In the genomic region with DNA sequence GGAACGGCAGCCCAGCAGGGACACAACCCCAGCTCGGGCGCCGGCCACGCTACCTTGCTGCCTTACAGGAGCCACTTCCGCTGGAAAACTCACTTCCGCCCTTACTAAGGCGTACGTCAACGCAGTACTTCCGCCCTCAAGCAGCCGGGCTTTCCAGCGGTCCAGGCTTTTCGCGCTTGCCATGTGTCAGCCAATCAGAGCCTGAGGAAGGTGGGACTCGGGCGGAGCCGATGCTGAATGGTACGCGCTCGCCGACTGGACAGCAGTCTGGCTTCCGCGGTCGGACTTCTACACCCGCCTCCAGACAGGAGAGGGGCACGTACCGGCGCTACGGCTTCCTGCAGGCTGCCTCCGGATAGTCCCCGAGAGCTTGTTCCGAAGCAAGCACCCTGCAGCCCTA, we compare ENCODE assay signal across 7 cellular contexts. TPM values are rescaled to one million over a fixed set of nuclear protein-coding genes. Genes with fewer than 3 reads are reported as not detected.
DNase-seq lines count a peak whose midpoint lies in the region; ATAC-seq and TF ChIP-seq lines count a peak whose summit lies in the region.
"Not testable (repeated sequence)": the region's sequence is repeated elsewhere in the genome, so short reads cannot be mapped to it uniquely, and the experiment has no call there.

A gene (minus strand): TSS at position 83 of the 400 bp plus-strand sequence. CDS start 98 bp downstream, outside the sequence.
A gene (plus strand): TSS at position 265 of the 400 bp plus-strand sequence.

- not testable (repeated sequence) for H2AFZ ChIP-seq in Karpas-422 (ENCODE audit: low read length)

- CTCF ChIA-PET in naive thymus-derived CD4-positive, alpha-beta T cell (lab: Charles Lee) = not testable (repeated sequence)

- peak; percentile 82 for ATAC-seq in GM18519 (IDR thresholded peaks at IDR 0.05; ENCODE audit: low FRiP score, unreplicated experiment)
- ATAC-seq in GM21528 (IDR thresholded peaks at IDR 0.05; ENCODE audit: low FRiP score, unreplicated experiment) = peak; percentile 87
- ATAC-seq in HG03025 (IDR thresholded peaks at IDR 0.05; ENCODE audit: low FRiP score, unreplicated experiment) = peak; percentile 76
- peak; percentile 89 for ATAC-seq in foreskin keratinocyte
- peak; percentile 94 for ATAC-seq in naive thymus-derived CD4-positive, alpha-beta T cell

- not testable (repeated sequence) for H3K9me2 ChIP-seq in Karpas-422 (replicated peaks; ENCODE audit: insufficient read depth, low read length)

- POLR2A ChIA-PET in naive thymus-derived CD4-positive, alpha-beta T cell (lab: Charles Lee) = not testable (repeated sequence)

- not testable (repeated sequence) for H3K4me1 Mint-ChIP-seq in activated T-helper 1 cell treated with anti-CD3 and anti-CD28 coated beads, Interleukin-12 subunit alpha, Interleukin-12 subunit beta, Interleukin-2, Interleukin-4 antibody, amounts not matched to agents 30 ng/mL and 10 ng/mL and 1 ng/mL, durations not matched to agents 14 hours and 24 hours and 36 hours (ENCODE audit: low read depth); naive thymus-derived CD4-positive, alpha-beta T cell

- H3K27me3 ChIP-seq in Karpas-422 (ENCODE audit: low read length); foreskin keratinocyte; naive thymus-derived CD4-positive, alpha-beta T cell (ENCODE audit: control insufficient read depth in 2 of 2, insufficient read depth in 2 of 2, low read length in 2 of 2): not testable (repeated sequence)

- intact Hi-C loops in activated T-helper 1 cell treated with anti-CD3 and anti-CD28 coated beads, Interleukin-12 subunit alpha, Interleukin-12 subunit beta, Interleukin-2, Interleukin-4 antibody, amounts not matched to agents 30 ng/mL and 10 ng/mL and 1 ng/mL, durations not matched to agents 14 hours and 24 hours and 36 hours (cut with micrococcal nuclease); naive thymus-derived CD4-positive, alpha-beta T cell (cut with micrococcal nuclease): not testable (repeated sequence)

- H3K27me3 Mint-ChIP-seq in activated T-helper 1 cell treated with anti-CD3 and anti-CD28 coated beads, Interleukin-12 subunit alpha, Interleukin-12 subunit beta, Interleukin-2, Interleukin-4 antibody, amounts not matched to agents 30 ng/mL and 10 ng/mL and 1 ng/mL, durations not matched to agents 14 hours and 24 hours and 36 hours (ENCODE audit: insufficient read depth); naive thymus-derived CD4-positive, alpha-beta T cell: not testable (repeated sequence)

- H3K9me3 ChIP-seq in Karpas-422 (ENCODE audit: low read length); naive thymus-derived CD4-positive, alpha-beta T cell (ENCODE audit: control insufficient read depth in 2 of 3, low read length in 3 of 3): not testable (repeated sequence)

- not testable (repeated sequence) for H4K20me1 ChIP-seq in Karpas-422 (ENCODE audit: insufficient read depth, low read depth, low read length)

- H3K36me3 ChIP-seq in Karpas-422 (ENCODE audit: insufficient read depth, low read length); naive thymus-derived CD4-positive, alpha-beta T cell (ENCODE audit: control insufficient read depth in 2 of 3, insufficient read depth in 3 of 3, low read length in 3 of 3): not testable (repeated sequence)

- DNase-seq in Karpas-422; activated T-helper 1 cell treated with anti-CD3 and anti-CD28 coated beads, Interleukin-12 subunit alpha, Interleukin-12 subunit beta, Interleukin-2, Interleukin-4 antibody, amounts not matched to agents 30 ng/mL and 10 ng/mL and 1 ng/mL, durations not matched to agents 14 hours and 24 hours and 36 hours (ENCODE audit: low spot score); foreskin keratinocyte; naive thymus-derived CD4-positive, alpha-beta T cell: not testable (repeated sequence)

- not testable (repeated sequence) for H3K79me2 ChIP-seq in Karpas-422 (ENCODE audit: low read length)

- H3K27ac ChIP-seq in Karpas-422 (ENCODE audit: low read length); foreskin keratinocyte; naive thymus-derived CD4-positive, alpha-beta T cell (ENCODE audit: low read depth, low read length): not testable (repeated sequence)

- H3K9ac ChIP-seq in Karpas-422 (ENCODE audit: low read length) = not testable (repeated sequence)

- not testable (repeated sequence) for H3K4me3 ChIP-seq in Karpas-422 (ENCODE audit: low read length); naive thymus-derived CD4-positive, alpha-beta T cell (ENCODE audit: low read length)

- not testable (repeated sequence) for TF ChIP-seq CTCF in foreskin keratinocyte (conservative IDR thresholded peaks at IDR 0.05)

- not testable (repeated sequence) for H3K4me3 Mint-ChIP-seq in activated T-helper 1 cell treated with anti-CD3 and anti-CD28 coated beads, Interleukin-12 subunit alpha, Interleukin-12 subunit beta, Interleukin-2, Interleukin-4 antibody, amounts not matched to agents 30 ng/mL and 10 ng/mL and 1 ng/mL, durations not matched to agents 14 hours and 24 hours and 36 hours; naive thymus-derived CD4-positive, alpha-beta T cell

- not testable (repeated sequence) for H3K4me1 ChIP-seq in Karpas-422 (ENCODE audit: low read length); foreskin keratinocyte; naive thymus-derived CD4-positive, alpha-beta T cell (ENCODE audit: control insufficient read depth in 2 of 2, insufficient read depth in 2 of 2, low read length in 2 of 2)

- H3K9me3 Mint-ChIP-seq in activated T-helper 1 cell treated with anti-CD3 and anti-CD28 coated beads, Interleukin-12 subunit alpha, Interleukin-12 subunit beta, Interleukin-2, Interleukin-4 antibody, amounts not matched to agents 30 ng/mL and 10 ng/mL and 1 ng/mL, durations not matched to agents 14 hours and 24 hours and 36 hours; naive thymus-derived CD4-positive, alpha-beta T cell: not testable (repeated sequence)

- not testable (repeated sequence) for H3K27ac Mint-ChIP-seq in activated T-helper 1 cell treated with anti-CD3 and anti-CD28 coated beads, Interleukin-12 subunit alpha, Interleukin-12 subunit beta, Interleukin-2, Interleukin-4 antibody, amounts not matched to agents 30 ng/mL and 10 ng/mL and 1 ng/mL, durations not matched to agents 14 hours and 24 hours and 36 hours; naive thymus-derived CD4-positive, alpha-beta T cell

- H3K4me2 ChIP-seq in Karpas-422 (ENCODE audit: low read depth, low read length, poor library complexity, severe bottlenecking) = not testable (repeated sequence)

- not testable (repeated sequence) for H3K36me3 Mint-ChIP-seq in activated T-helper 1 cell treated with anti-CD3 and anti-CD28 coated beads, Interleukin-12 subunit alpha, Interleukin-12 subunit beta, Interleukin-2, Interleukin-4 antibody, amounts not matched to agents 30 ng/mL and 10 ng/mL and 1 ng/mL, durations not matched to agents 14 hours and 24 hours and 36 hours (ENCODE audit: low read depth); naive thymus-derived CD4-positive, alpha-beta T cell

RNA-seq across cellular contexts. Expression of the first gene that starts in this region (rescaled TPM):
- total RNA-seq in Karpas-422 (2014; rRNA removed; shearing (Covaris generic); ENCODE audit: low replicate concordance) = 62.7 and 102 TPM in 2 replicates
- 20.8 and 22.0 TPM in 2 replicates for total RNA-seq in activated T-helper 1 cell treated with anti-CD3 and anti-CD28 coated beads, Interleukin-12 subunit alpha, Interleukin-12 subunit beta, Interleukin-2, Interleukin-4 antibody, amounts not matched to agents 30 ng/mL and 10 ng/mL and 1 ng/mL, durations not matched to agents 14 hours and 24 hours and 36 hours
- 15.8 and 16.3 TPM in 2 replicates for total RNA-seq in foreskin keratinocyte
- polyA plus RNA-seq in foreskin keratinocyte = 28.5 and 30.9 TPM in 2 replicates
- total RNA-seq in naive thymus-derived CD4-positive, alpha-beta T cell = 10 to 100 TPM in 4 of 5 experiments, 1 to 10 TPM in 1; 8.6 to 18.9 (median 11.5) TPM
- 10 to 100 TPM; 14.0 to 21.2 TPM for polyA plus RNA-seq in naive thymus-derived CD4-positive, alpha-beta T cell

RNA-seq across cellular contexts. Expression of the second gene that starts in this region (rescaled TPM):
- total RNA-seq in Karpas-422 (2014; rRNA removed; shearing (Covaris generic); ENCODE audit: low replicate concordance) = 7.8 and 54.8 TPM in 2 replicates
- 59.6 and 63.3 TPM in 2 replicates for total RNA-seq in activated T-helper 1 cell treated with anti-CD3 and anti-CD28 coated beads, Interleukin-12 subunit alpha, Interleukin-12 subunit beta, Interleukin-2, Interleukin-4 antibody, amounts not matched to agents 30 ng/mL and 10 ng/mL and 1 ng/mL, durations not matched to agents 14 hours and 24 hours and 36 hours
- total RNA-seq in foreskin keratinocyte = 26.3 and 43.7 TPM in 2 replicates
- 61.0 and 78.2 TPM in 2 replicates for polyA plus RNA-seq in foreskin keratinocyte
- total RNA-seq in naive thymus-derived CD4-positive, alpha-beta T cell = 10 to 100 TPM; 19.6 to 46.5 (median 44.3) TPM
- polyA plus RNA-seq in naive thymus-derived CD4-positive, alpha-beta T cell = 10 to 100 TPM in 1 of 2 donors, 1 to 10 TPM in 1; 3.4 to 11.9 TPM
